In genomic region chr17:29005936-29006438, GRCh38 we compare ENCODE assay signal across 1 cellular context.
TF ChIP-seq lines count a peak whose summit lies in the region.

SEZ6 (minus strand) TSS chr17:29006033; CDS start chr17:29005869, 164 bp downstream.

TF ChIP-seq in HepG2, 621 proteins besides CTCF, POLR2A, EP300 and RAD21 (continued from another document and continues in another):
- TF ChIP-seq ZFP91 (CRISPR knock-in tag; IDR thresholded peaks at IDR 0.05; ENCODE audit: borderline replicate concordance) (peak; percentile 24; the same call in 1 of the 2 replicates), ZNF251 (CRISPR knock-in tag; IDR thresholded peaks at IDR 0.05) (0 out of 2 replicates have a peak, but pooled peaks have one; percentile 30), ZXDC (CRISPR knock-in tag; IDR thresholded peaks at IDR 0.05) (peak; percentile 71; the same call in 1 of the 2 replicates), ZNF3 (CRISPR knock-in tag; IDR thresholded peaks at IDR 0.05) (no peak), BCL6 (CRISPR knock-in tag; IDR thresholded peaks at IDR 0.05) (peak; percentile 68), ZNF792 (CRISPR knock-in tag; IDR thresholded peaks at IDR 0.05) (peak; percentile 93), ZNF143 (CRISPR knock-in tag; IDR thresholded peaks at IDR 0.05) (peak; percentile 38; the same call in 1 of the 2 replicates), GABPA (IDR thresholded peaks at IDR 0.05; ENCODE audit: low read depth, low read length) (no peak), GABPA (CRISPR knock-in tag; IDR thresholded peaks at IDR 0.05; ENCODE audit: low read depth) (no peak), ZFYVE20 (CRISPR knock-in tag; IDR thresholded peaks at IDR 0.05; ENCODE audit: borderline replicate concordance, low read depth) (0 out of 2 replicates have a peak, but pooled peaks have one; percentile 53), SOX13 (IDR thresholded peaks at IDR 0.05) (no peak), SOX13 (CRISPR knock-in tag; conservative IDR thresholded peaks at IDR 0.05 in 1 of 2, IDR thresholded peaks at IDR 0.05 in 1 of 2) (peak in 1 of 2 experiments; percentile 60; a peak in 1 of 4 replicates), ZNF512B (CRISPR knock-in tag; IDR thresholded peaks at IDR 0.05; ENCODE audit: borderline replicate concordance) (no peak), ETS1 (CRISPR knock-in tag; IDR thresholded peaks at IDR 0.05) (peak; percentile 91; the same call in 1 of the 2 replicates), TIGD3 (CRISPR knock-in tag; IDR thresholded peaks at IDR 0.05; ENCODE audit: borderline replicate concordance) (0 out of 2 replicates have a peak, but pooled peaks have one; percentile 64), HNF1A (IDR thresholded peaks at IDR 0.05; ENCODE audit: low read depth) (no peak), HNF1A (CRISPR knock-in tag; IDR thresholded peaks at IDR 0.05; ENCODE audit: borderline replicate concordance) (peak; percentile 33; the same call in 1 of the 2 replicates), MLX (CRISPR knock-in tag; IDR thresholded peaks at IDR 0.05) (peak; percentile 54; the same call in 1 of the 2 replicates), CBX5 (CRISPR knock-in tag; IDR thresholded peaks at IDR 0.05; ENCODE audit: borderline replicate concordance) (peak; percentile 69; the same call in 1 of the 2 replicates), ZNF451 (CRISPR knock-in tag; IDR thresholded peaks at IDR 0.05) (peak; percentile 91), SNAI1 (CRISPR knock-in tag; IDR thresholded peaks at IDR 0.05; ENCODE audit: borderline replicate concordance) (no peak), ERF (CRISPR knock-in tag; IDR thresholded peaks at IDR 0.05) (peak; percentile 97), ELF3 (CRISPR knock-in tag; IDR thresholded peaks at IDR 0.05) (peak; percentile 82), U2AF1 (optimal IDR thresholded peaks at IDR 0.05; ENCODE audit: low read depth, low read length) (no peak), ZBTB40 (IDR thresholded peaks at IDR 0.05) (no peak), ZBTB40 (CRISPR knock-in tag; IDR thresholded peaks at IDR 0.05) (peak; percentile 57; the same call in 1 of the 2 replicates), HOXA5 (CRISPR knock-in tag; IDR thresholded peaks at IDR 0.05) (peak; percentile 98), DDIT3 (CRISPR knock-in tag; IDR thresholded peaks at IDR 0.05) (no peak)
